ENCODE assay signal across 10 cellular contexts in genomic region chr6:150006961-150007464, GRCh38. TPM values are rescaled to one million over a fixed set of nuclear protein-coding genes. Genes with fewer than 3 reads are reported as not detected.
DNase-seq lines count a peak whose midpoint lies in the region; ATAC-seq, FAIRE-seq and TF ChIP-seq lines count a peak whose summit lies in the region.
"Had no signal": no experiment of that assay in that cellular context is flagged by ENCODE, and none has a peak within 500 bp of the region (broad histone marks: within the 10 kb centered on the region; RNA-seq: fewer than 3 reads in every experiment).

No MANE protein-coding gene starts in this region.

- H3K4me3 ChIP-seq in keratinocyte (ENCODE audit: control insufficient read depth in 2 of 3, extremely low read depth in 1 of 3, insufficient read depth in 2 of 3, low read depth in 1 of 3, low read length in 3 of 3): no peak overlapping the region
- H3K4me3 ChIP-seq: BLaER1 had no signal

- peaks cover 10% of the 10 kb centered on the region for H3K4me1 ChIP-seq in keratinocyte (ENCODE audit: control insufficient read depth, extremely low read depth, insufficient read depth, low read length)

- H4K20me1 ChIP-seq in keratinocyte (ENCODE audit: control insufficient read depth, extremely low read depth, insufficient read depth, low read length): no peaks in the 10 kb centered on the region

- dilution Hi-C loops in keratinocyte (cut with MboI; ENCODE audit: extremely low pct_ligation_motif_present, low sequenced_read_pairs): no loop called here

- H3K4me2 ChIP-seq in keratinocyte (ENCODE audit: control insufficient read depth, extremely low read depth, insufficient read depth, low read depth, low read length): no peak overlapping the region
- H3K4me2 ChIP-seq: BLaER1 had no signal

- ATAC-seq in HG02970 (IDR thresholded peaks at IDR 0.05; ENCODE audit: low FRiP score, unreplicated experiment): no peak
- ATAC-seq in GM18909 (IDR thresholded peaks at IDR 0.05; ENCODE audit: poor library complexity, unreplicated experiment): no peak

- no peak overlapping the region for H2AFZ ChIP-seq in keratinocyte (ENCODE audit: control insufficient read depth, low read length)

- peak; percentile 39 to 65 (median 43) for TF ChIP-seq CTCF in keratinocyte (optimal IDR thresholded peaks at IDR 0.05 in 1 of 3, IDR thresholded peaks at IDR 0.05 in 1 of 3, conservative IDR thresholded peaks at IDR 0.05 in 1 of 3; ENCODE audit: extremely low read depth in 1 of 3, insufficient read depth in 2 of 3, low read length in 3 of 3)

- no peaks in the 10 kb centered on the region for H3K36me3 ChIP-seq in keratinocyte (ENCODE audit: control insufficient read depth in 2 of 2, extremely low read depth in 1 of 2, insufficient read depth in 2 of 2, low read length in 2 of 2)
- H3K36me3 ChIP-seq: BLaER1 had no signal

- H3K27me3 ChIP-seq in keratinocyte (ENCODE audit: control insufficient read depth, extremely low read depth, insufficient read depth, low read length): peaks cover 7% of the 10 kb centered on the region

- H3K9me1 ChIP-seq in keratinocyte (ENCODE audit: control insufficient read depth, extremely low read depth, insufficient read depth, low read length): no peaks in the 10 kb centered on the region

- DNase-seq in NCI-H1417 (lab: John Stamatoyannopoulos, UW): peak in 2 of 3 experiments; percentile 7 to 33
- no peak for DNase-seq in NCI-H1417 treated with DMSO at 0.1 percent for 48 hours (lab: John Stamatoyannopoulos, UW)
- peak; percentile 53 for DNase-seq in KBM-7
- peak; percentile 69 for DNase-seq in activated CD8-positive, alpha-beta memory T cell treated with anti-CD3 and anti-CD28 coated beads for 24 hours
- DNase-seq in keratinocyte (ENCODE audit: low read depth, low spot score): no peak
- DNase-seq in NCI-H526 treated with DMSO at 0.1 percent for 48 hours (lab: John Stamatoyannopoulos, UW): no peak

- no peaks in the 10 kb centered on the region for H3K9me3 ChIP-seq in keratinocyte (ENCODE audit: control insufficient read depth, low read depth, low read length)

- FAIRE-seq in keratinocyte (lab: Jason Lieb, UNC): no peak
- FAIRE-seq: TTC549 had no signal

- no peak overlapping the region for H3K27ac ChIP-seq in keratinocyte (ENCODE audit: control insufficient read depth, insufficient read depth, low read length)
- H3K27ac ChIP-seq: BLaER1 had no signal

- H3K9ac ChIP-seq in keratinocyte (ENCODE audit: control insufficient read depth, extremely low read depth, insufficient read depth, low read length): no peak overlapping the region
- H3K9ac ChIP-seq: BLaER1 had no signal

- no peaks in the 10 kb centered on the region for H3K79me2 ChIP-seq in keratinocyte (ENCODE audit: control insufficient read depth, insufficient read depth, low read length)

- in situ Hi-C loops in KBM-7 (cut with MboI; ENCODE audit: low pct_unique_long_range_greater_than_20kb, low sequenced_read_pairs): loop anchor here (10.0 kb wide), 1 partner anchor 72 kb away; no protein-coding TSS in a partner anchor

RNA-seq across cellular contexts. Expression of gene RAET1L, which starts 18.3 kb away (rescaled TPM):
- polyA plus RNA-seq in keratinocyte: 6.9 to 12.2 TPM (median 8.5 TPM) in 3 replicates
- polyA plus RNA-seq in keratinocyte (2011; ENCODE audit: low read depth): 20.1 TPM
- 11.2 and 13.4 TPM in 2 replicates for polyA plus RNA-seq in keratinocyte (2011; cell fraction: cytosol; rRNA removed)
- polyA plus RNA-seq in keratinocyte (2011; cell fraction: nucleus; rRNA removed): 51.6 and 62.6 TPM in 2 replicates
- polyA plus RNA-seq in keratinocyte (2012; ENCODE audit: low replicate concordance): 11.4 and 56.6 TPM in 2 replicates
- 4.7 to 8.5 TPM (median 7.5 TPM) in 3 replicates for polyA minus RNA-seq in keratinocyte
- 7.3 TPM for polyA minus RNA-seq in keratinocyte (2011; cell fraction: cytosol; rRNA and poly(A)+ RNA removed)
- 9.9 and 10.6 TPM in 2 replicates for polyA minus RNA-seq in keratinocyte (2011; cell fraction: nucleus; rRNA and poly(A)+ RNA removed)

RNA-seq across cellular contexts. Expression of gene ULBP1, which starts 43.3 kb away (rescaled TPM):
- 1.7 to 2.4 TPM (median 2.2 TPM) in 3 replicates for polyA plus RNA-seq in keratinocyte
- polyA plus RNA-seq in keratinocyte (2011; ENCODE audit: low read depth): 13.1 TPM
- 2.6 and 4.4 TPM in 2 replicates for polyA plus RNA-seq in keratinocyte (2011; cell fraction: cytosol; rRNA removed)
- polyA plus RNA-seq in keratinocyte (2011; cell fraction: nucleus; rRNA removed): 5.7 and 6.8 TPM in 2 replicates
- 1.7 and 6.9 TPM in 2 replicates for polyA plus RNA-seq in keratinocyte (2012; ENCODE audit: low replicate concordance)
- polyA minus RNA-seq in keratinocyte: 0.39 to 0.67 TPM (median 0.59 TPM) in 3 replicates
- 0.77 TPM for polyA minus RNA-seq in keratinocyte (2011; cell fraction: cytosol; rRNA and poly(A)+ RNA removed)
- 1.3 and 3.1 TPM in 2 replicates for polyA minus RNA-seq in keratinocyte (2011; cell fraction: nucleus; rRNA and poly(A)+ RNA removed)

Comparison
In these comparisons a context has a peak if more than half of its experiments do, and no peak if none do; other contexts are left out.
1. DNase-seq: peak in NCI-H1417 (2 of 3), KBM-7 (single experiment) and activated CD8-positive, alpha-beta memory T cell treated with anti-CD3 and anti-CD28 coated beads for 24 hours (single experiment); none in NCI-H1417 treated with DMSO at 0.1 percent for 48 hours (single experiment), keratinocyte (single experiment) and NCI-H526 treated with DMSO at 0.1 percent for 48 hours (single experiment).